In the genomic region with DNA sequence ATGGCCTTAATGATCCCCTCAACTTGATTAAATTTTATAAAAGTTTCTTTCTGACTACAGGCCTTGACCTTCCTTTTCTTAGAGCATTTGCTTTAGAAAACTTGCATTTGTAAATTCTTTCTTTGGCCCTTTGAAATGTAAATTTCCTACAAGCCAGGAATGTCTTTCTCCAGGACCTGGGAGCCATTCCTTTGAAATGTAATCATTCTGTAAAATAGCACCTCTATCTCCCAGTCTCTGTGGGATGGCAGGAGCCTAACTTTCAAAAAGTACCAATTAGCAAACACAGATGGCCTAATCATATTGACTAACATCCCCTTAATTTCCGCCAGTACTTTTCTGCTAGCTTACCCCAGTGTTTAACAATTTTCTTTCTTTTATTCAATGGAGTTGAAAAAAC, we compare ENCODE assay signal across 1 cellular context.
TF ChIP-seq lines count a peak whose summit lies in the region.

No MANE protein-coding gene starts in this region.

TF ChIP-seq in GM23338, 12 proteins besides CTCF, POLR2A, EP300 and RAD21 (continued from another document):
- TF ChIP-seq REST (IDR thresholded peaks at IDR 0.05; ENCODE audit: unreplicated experiment) = no peak
- TF ChIP-seq ZNF114 (CRISPR knock-in tag; IDR thresholded peaks at IDR 0.05) = no peak
- no peak for TF ChIP-seq ZNF331 (CRISPR knock-in tag; IDR thresholded peaks at IDR 0.05; ENCODE audit: low read depth)
- TF ChIP-seq NANOG (IDR thresholded peaks at IDR 0.05; ENCODE audit: borderline replicate concordance) = peak; percentile 92
- no peak for TF ChIP-seq JUNB (IDR thresholded peaks at IDR 0.05; ENCODE audit: unreplicated experiment)
- TF ChIP-seq, protein P1, sequence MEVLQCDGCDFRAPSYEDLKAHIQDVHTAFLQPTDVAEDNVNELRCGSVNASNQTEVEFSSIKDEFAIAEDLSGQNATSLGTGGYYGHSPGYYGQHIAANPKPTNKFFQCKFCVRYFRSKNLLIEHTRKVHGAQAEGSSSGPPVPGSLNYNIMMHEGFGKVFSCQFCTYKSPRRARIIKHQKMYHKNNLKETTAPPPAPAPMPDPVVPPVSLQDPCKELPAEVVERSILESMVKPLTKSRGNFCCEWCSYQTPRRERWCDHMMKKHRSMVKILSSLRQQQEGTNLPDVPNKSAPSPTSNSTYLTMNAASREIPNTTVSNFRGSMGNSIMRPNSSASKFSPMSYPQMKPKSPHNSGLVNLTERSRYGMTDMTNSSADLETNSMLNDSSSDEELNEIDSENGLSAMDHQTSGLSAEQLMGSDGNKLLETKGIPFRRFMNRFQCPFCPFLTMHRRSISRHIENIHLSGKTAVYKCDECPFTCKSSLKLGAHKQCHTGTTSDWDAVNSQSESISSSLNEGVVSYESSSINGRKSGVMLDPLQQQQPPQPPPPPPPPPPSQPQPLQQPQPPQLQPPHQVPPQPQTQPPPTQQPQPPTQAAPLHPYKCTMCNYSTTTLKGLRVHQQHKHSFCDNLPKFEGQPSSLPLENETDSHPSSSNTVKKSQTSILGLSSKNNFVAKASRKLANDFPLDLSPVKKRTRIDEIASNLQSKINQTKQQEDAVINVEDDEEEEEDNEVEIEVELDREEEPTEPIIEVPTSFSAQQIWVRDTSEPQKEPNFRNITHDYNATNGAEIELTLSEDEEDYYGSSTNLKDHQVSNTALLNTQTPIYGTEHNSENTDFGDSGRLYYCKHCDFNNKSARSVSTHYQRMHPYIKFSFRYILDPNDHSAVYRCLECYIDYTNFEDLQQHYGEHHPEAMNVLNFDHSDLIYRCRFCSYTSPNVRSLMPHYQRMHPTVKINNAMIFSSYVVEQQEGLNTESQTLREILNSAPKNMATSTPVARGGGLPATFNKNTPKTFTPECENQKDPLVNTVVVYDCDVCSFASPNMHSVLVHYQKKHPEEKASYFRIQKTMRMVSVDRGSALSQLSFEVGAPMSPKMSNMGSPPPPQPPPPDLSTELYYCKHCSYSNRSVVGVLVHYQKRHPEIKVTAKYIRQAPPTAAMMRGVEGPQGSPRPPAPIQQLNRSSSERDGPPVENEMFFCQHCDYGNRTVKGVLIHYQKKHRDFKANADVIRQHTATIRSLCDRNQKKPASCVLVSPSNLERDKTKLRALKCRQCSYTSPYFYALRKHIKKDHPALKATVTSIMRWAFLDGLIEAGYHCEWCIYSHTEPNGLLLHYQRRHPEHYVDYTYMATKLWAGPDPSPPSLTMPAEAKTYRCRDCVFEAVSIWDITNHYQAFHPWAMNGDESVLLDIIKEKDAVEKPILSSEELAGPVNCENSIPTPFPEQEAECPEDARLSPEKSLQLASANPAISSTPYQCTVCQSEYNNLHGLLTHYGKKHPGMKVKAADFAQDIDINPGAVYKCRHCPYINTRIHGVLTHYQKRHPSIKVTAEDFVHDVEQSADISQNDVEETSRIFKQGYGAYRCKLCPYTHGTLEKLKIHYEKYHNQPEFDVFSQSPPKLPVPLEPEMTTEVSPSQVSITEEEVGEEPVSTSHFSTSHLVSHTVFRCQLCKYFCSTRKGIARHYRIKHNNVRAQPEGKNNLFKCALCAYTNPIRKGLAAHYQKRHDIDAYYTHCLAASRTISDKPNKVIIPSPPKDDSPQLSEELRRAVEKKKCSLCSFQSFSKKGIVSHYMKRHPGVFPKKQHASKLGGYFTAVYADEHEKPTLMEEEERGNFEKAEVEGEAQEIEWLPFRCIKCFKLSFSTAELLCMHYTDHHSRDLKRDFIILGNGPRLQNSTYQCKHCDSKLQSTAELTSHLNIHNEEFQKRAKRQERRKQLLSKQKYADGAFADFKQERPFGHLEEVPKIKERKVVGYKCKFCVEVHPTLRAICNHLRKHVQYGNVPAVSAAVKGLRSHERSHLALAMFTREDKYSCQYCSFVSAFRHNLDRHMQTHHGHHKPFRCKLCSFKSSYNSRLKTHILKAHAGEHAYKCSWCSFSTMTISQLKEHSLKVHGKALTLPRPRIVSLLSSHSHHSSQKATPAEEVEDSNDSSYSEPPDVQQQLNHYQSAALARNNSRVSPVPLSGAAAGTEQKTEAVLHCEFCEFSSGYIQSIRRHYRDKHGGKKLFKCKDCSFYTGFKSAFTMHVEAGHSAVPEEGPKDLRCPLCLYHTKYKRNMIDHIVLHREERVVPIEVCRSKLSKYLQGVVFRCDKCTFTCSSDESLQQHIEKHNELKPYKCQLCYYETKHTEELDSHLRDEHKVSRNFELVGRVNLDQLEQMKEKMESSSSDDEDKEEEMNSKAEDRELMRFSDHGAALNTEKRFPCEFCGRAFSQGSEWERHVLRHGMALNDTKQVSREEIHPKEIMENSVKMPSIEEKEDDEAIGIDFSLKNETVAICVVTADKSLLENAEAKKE (CRISPR knock-in tag; IDR thresholded peaks at IDR 0.05) = no peak
- no peak for TF ChIP-seq STAT1 (IDR thresholded peaks at IDR 0.05; ENCODE audit: unreplicated experiment)
- TF ChIP-seq, protein P2, sequence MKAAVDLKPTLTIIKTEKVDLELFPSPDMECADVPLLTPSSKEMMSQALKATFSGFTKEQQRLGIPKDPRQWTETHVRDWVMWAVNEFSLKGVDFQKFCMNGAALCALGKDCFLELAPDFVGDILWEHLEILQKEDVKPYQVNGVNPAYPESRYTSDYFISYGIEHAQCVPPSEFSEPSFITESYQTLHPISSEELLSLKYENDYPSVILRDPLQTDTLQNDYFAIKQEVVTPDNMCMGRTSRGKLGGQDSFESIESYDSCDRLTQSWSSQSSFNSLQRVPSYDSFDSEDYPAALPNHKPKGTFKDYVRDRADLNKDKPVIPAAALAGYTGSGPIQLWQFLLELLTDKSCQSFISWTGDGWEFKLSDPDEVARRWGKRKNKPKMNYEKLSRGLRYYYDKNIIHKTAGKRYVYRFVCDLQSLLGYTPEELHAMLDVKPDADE (IDR thresholded peaks at IDR 0.05) = 0 out of 2 replicates have a peak, but pooled peaks have one; percentile 33
TF ChIP-seq in GM23338: peak in this region for 3.
